26 cellular contexts compared by ENCODE assay signal in the genomic region with DNA sequence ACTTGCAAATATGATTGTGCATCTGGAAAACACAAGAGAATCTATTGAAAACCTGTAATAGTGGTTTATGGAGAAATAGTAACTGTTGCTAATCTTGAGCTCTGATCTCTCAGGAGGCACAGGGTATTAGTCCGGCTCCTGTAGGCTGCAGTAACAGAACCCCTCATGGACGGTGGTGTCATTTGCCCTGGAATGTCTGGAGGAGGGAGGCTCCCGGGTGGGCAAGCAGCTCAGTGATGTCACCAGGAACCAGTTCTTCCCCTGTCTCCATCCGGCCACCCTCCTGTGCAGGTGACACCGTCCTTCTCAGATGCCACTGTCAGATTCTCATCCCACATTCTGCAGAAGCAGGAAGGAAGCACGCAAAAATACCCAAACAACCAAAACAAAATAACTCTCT.
"Had no signal": no experiment of that assay in that cellular context is flagged by ENCODE, and none has a peak within 500 bp of the region (broad histone marks: within the 10 kb centered on the region; RNA-seq: fewer than 3 reads in every experiment).

No MANE protein-coding gene starts in this region.

- H3K36me3 Mint-ChIP-seq: activated naive CD4-positive, alpha-beta T cell treated with anti-CD3 and anti-CD28 coated beads, Interleukin-2, amount 50 U/mL, for 24 hours; naive thymus-derived CD8-positive, alpha-beta T cell had no signal

- H3K9me3 Mint-ChIP-seq: activated B cell treated with CpG ODN at 0.5 μM for 24 hours; activated CD8-positive, alpha-beta T cell treated with anti-CD3 and anti-CD28 coated beads for 36 hours; activated naive CD4-positive, alpha-beta T cell treated with anti-CD3 and anti-CD28 coated beads, Interleukin-2, amount 50 U/mL, for 24 hours; activated naive CD8-positive, alpha-beta T cell treated with anti-CD3 and anti-CD28 coated beads, Interleukin-2, amount 50 U/mL, for 24 hours; activated T-cell treated with anti-CD3 and anti-CD28 coated beads, Interleukin-2, amount 50 U/mL, for 4 hours; activated T-helper 17 cell treated with anti-CD3 and anti-CD28 coated beads, Interleukin-2, amount 50 U/mL, for 72 hours; central memory CD8-positive, alpha-beta T cell; naive thymus-derived CD8-positive, alpha-beta T cell; stimulated activated naive CD8-positive, alpha-beta T cell treated with anti-CD3 and anti-CD28 coated beads, Interleukin-15, amount 100 ng/mL, for 72 hours had no signal

- H3K4me3 Mint-ChIP-seq: activated B cell treated with CpG ODN at 0.5 μM for 24 hours; activated CD8-positive, alpha-beta T cell treated with anti-CD3 and anti-CD28 coated beads for 36 hours; activated naive CD4-positive, alpha-beta T cell treated with anti-CD3 and anti-CD28 coated beads, Interleukin-2, amount 50 U/mL, for 24 hours; activated naive CD8-positive, alpha-beta T cell treated with anti-CD3 and anti-CD28 coated beads, Interleukin-2, amount 50 U/mL, for 24 hours; activated T-cell treated with anti-CD3 and anti-CD28 coated beads, Interleukin-2, amount 50 U/mL, for 4 hours; activated T-helper 17 cell treated with anti-CD3 and anti-CD28 coated beads, Interleukin-2, amount 50 U/mL, for 72 hours; central memory CD8-positive, alpha-beta T cell; naive thymus-derived CD8-positive, alpha-beta T cell; neural progenitor cell; stimulated activated naive CD8-positive, alpha-beta T cell treated with anti-CD3 and anti-CD28 coated beads, Interleukin-15, amount 100 ng/mL, for 72 hours had no signal

- H3K27ac Mint-ChIP-seq: activated B cell treated with CpG ODN at 0.5 μM for 24 hours; activated CD8-positive, alpha-beta T cell treated with anti-CD3 and anti-CD28 coated beads for 36 hours; activated naive CD4-positive, alpha-beta T cell treated with anti-CD3 and anti-CD28 coated beads, Interleukin-2, amount 50 U/mL, for 24 hours; activated naive CD8-positive, alpha-beta T cell treated with anti-CD3 and anti-CD28 coated beads, Interleukin-2, amount 50 U/mL, for 24 hours; activated T-helper 17 cell treated with anti-CD3 and anti-CD28 coated beads, Interleukin-2, amount 50 U/mL, for 72 hours; naive thymus-derived CD8-positive, alpha-beta T cell; neural progenitor cell; stimulated activated naive CD8-positive, alpha-beta T cell treated with anti-CD3 and anti-CD28 coated beads, Interleukin-15, amount 100 ng/mL, for 72 hours had no signal

- H3K27me3 ChIP-seq: breast epithelium, gastrocnemius medialis, neural progenitor cell, upper lobe of left lung, vagina had no signal

- H3K27ac ChIP-seq: breast epithelium, epithelial cell of prostate, gastrocnemius medialis, neural progenitor cell, upper lobe of left lung, vagina had no signal

- H2AFZ ChIP-seq: neural progenitor cell had no signal

- ATAC-seq: activated CD8-positive, alpha-beta T cell treated with anti-CD3 and anti-CD28 coated beads for 36 hours; activated naive CD8-positive, alpha-beta T cell treated with anti-CD3 and anti-CD28 coated beads, Interleukin-2, amount 50 U/mL, for 24 hours; activated T-cell treated with anti-CD3 and anti-CD28 coated beads, Interleukin-2, amount 50 U/mL, for 4 hours; activated T-helper 17 cell treated with anti-CD3 and anti-CD28 coated beads, Interleukin-2, amount 50 U/mL, for 72 hours; gastrocnemius medialis; left cardiac atrium; naive thymus-derived CD8-positive, alpha-beta T cell; right cardiac atrium; stimulated activated naive CD8-positive, alpha-beta T cell treated with anti-CD3 and anti-CD28 coated beads, Interleukin-15, amount 100 ng/mL, for 72 hours had no signal

- DNase-seq: activated B cell treated with CpG ODN at 0.5 μM for 24 hours; activated CD4-positive, alpha-beta T cell treated with anti-CD3 and anti-CD28 coated beads, Interleukin-2, amount 50 U/mL, for 1 hour; activated CD8-positive, alpha-beta T cell treated with anti-CD3 and anti-CD28 coated beads for 36 hours; activated gamma-delta T cell treated with Interleukin-2 at 50 U/mL for 16 hours; activated naive CD8-positive, alpha-beta T cell treated with anti-CD3 and anti-CD28 coated beads, Interleukin-2, amount 50 U/mL, for 24 hours; activated T-cell treated with anti-CD3 and anti-CD28 coated beads, Interleukin-2, amount 50 U/mL, for 4 hours; amygdala; dermis blood vessel endothelial cell; effector CD4-positive, alpha-beta T cell; gastrocnemius medialis; left cardiac atrium; mammary epithelial cell; naive thymus-derived CD8-positive, alpha-beta T cell; stimulated activated CD4-positive, alpha-beta T cell treated with anti-CD3 and anti-CD28 coated beads, Interleukin-2, amount 100 ng/mL, for 48 hours; stimulated activated naive CD8-positive, alpha-beta T cell treated with anti-CD3 and anti-CD28 coated beads, Interleukin-15, amount 100 ng/mL, for 72 hours; substantia nigra; T-helper 2 cell; upper lobe of left lung had no signal

- H3K27me3 Mint-ChIP-seq: activated B cell treated with CpG ODN at 0.5 μM for 24 hours; activated CD8-positive, alpha-beta T cell treated with anti-CD3 and anti-CD28 coated beads for 36 hours; activated naive CD4-positive, alpha-beta T cell treated with anti-CD3 and anti-CD28 coated beads, Interleukin-2, amount 50 U/mL, for 24 hours; activated T-helper 17 cell treated with anti-CD3 and anti-CD28 coated beads, Interleukin-2, amount 50 U/mL, for 72 hours; central memory CD8-positive, alpha-beta T cell; naive thymus-derived CD8-positive, alpha-beta T cell; stimulated activated naive CD8-positive, alpha-beta T cell treated with anti-CD3 and anti-CD28 coated beads, Interleukin-15, amount 100 ng/mL, for 72 hours had no signal

- H3K9me3 ChIP-seq: breast epithelium, gastrocnemius medialis, upper lobe of left lung, vagina had no signal

- H3K36me3 ChIP-seq: breast epithelium, gastrocnemius medialis, neural progenitor cell, upper lobe of left lung, vagina had no signal

- H3K4me2 ChIP-seq: neural progenitor cell had no signal

- H3K4me3 ChIP-seq: breast epithelium, gastrocnemius medialis, neural progenitor cell, upper lobe of left lung, vagina had no signal

- H3K9ac ChIP-seq: neural progenitor cell had no signal
